1 cellular context compared by ENCODE assay signal in genomic region chr1:21906173-21907078, GRCh38.
TF ChIP-seq lines count a peak whose summit lies in the region.

No MANE protein-coding gene starts in this region.

TF ChIP-seq in K562, 482 proteins besides CTCF, POLR2A, EP300 and RAD21 (continued from another document and continues in another):
- TF ChIP-seq, protein P1, sequence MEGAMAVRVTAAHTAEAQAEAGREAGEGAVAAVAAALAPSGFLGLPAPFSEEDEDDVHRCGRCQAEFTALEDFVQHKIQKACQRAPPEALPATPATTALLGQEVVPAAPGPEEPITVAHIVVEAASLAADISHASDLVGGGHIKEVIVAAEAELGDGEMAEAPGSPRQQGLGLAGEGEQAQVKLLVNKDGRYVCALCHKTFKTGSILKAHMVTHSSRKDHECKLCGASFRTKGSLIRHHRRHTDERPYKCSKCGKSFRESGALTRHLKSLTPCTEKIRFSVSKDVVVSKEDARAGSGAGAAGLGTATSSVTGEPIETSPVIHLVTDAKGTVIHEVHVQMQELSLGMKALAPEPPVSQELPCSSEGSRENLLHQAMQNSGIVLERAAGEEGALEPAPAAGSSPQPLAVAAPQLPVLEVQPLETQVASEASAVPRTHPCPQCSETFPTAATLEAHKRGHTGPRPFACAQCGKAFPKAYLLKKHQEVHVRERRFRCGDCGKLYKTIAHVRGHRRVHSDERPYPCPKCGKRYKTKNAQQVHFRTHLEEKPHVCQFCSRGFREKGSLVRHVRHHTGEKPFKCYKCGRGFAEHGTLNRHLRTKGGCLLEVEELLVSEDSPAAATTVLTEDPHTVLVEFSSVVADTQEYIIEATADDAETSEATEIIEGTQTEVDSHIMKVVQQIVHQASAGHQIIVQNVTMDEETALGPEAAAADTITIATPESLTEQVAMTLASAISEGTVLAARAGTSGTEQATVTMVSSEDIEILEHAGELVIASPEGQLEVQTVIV (CRISPR knock-in tag; IDR thresholded peaks at IDR 0.05; ENCODE audit: borderline replicate concordance): no peak
- no peak; the same call in none of the 2 replicates for TF ChIP-seq MBD2 (IDR thresholded peaks at IDR 0.05; ENCODE audit: borderline replicate concordance, low read depth)
- peak; percentile 40 to 64; a peak in 2 of 4 replicates for TF ChIP-seq TRIM24 (IDR thresholded peaks at IDR 0.05)
- TF ChIP-seq JUNB (CRISPR knock-in tag; conservative IDR thresholded peaks at IDR 0.05): no peak
- peak; percentile 36; the same call in 1 of the 2 replicates for TF ChIP-seq MTA1 (IDR thresholded peaks at IDR 0.05; ENCODE audit: borderline replicate concordance)
- TF ChIP-seq TCF7 (IDR thresholded peaks at IDR 0.05; ENCODE audit: borderline replicate concordance): 0 out of 2 replicates have a peak, but pooled peaks have one; percentile 59
- TF ChIP-seq HNRNPL (IDR thresholded peaks at IDR 0.05; ENCODE audit: low read depth, low read length): no peak
- 0 out of 2 replicates have a peak, but pooled peaks have one; percentile 44 for TF ChIP-seq BCL6 (CRISPR knock-in tag; IDR thresholded peaks at IDR 0.05)
- TF ChIP-seq, protein P2, sequence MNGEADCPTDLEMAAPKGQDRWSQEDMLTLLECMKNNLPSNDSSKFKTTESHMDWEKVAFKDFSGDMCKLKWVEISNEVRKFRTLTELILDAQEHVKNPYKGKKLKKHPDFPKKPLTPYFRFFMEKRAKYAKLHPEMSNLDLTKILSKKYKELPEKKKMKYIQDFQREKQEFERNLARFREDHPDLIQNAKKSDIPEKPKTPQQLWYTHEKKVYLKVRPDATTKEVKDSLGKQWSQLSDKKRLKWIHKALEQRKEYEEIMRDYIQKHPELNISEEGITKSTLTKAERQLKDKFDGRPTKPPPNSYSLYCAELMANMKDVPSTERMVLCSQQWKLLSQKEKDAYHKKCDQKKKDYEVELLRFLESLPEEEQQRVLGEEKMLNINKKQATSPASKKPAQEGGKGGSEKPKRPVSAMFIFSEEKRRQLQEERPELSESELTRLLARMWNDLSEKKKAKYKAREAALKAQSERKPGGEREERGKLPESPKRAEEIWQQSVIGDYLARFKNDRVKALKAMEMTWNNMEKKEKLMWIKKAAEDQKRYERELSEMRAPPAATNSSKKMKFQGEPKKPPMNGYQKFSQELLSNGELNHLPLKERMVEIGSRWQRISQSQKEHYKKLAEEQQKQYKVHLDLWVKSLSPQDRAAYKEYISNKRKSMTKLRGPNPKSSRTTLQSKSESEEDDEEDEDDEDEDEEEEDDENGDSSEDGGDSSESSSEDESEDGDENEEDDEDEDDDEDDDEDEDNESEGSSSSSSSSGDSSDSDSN (IDR thresholded peaks at IDR 0.05; ENCODE audit: borderline replicate concordance in 1 of 2, low read depth in 2 of 2, low read length in 2 of 2): no peak; a peak in 1 of 4 replicates
- no peak for TF ChIP-seq POLR2H (tag; IDR thresholded peaks at IDR 0.05; ENCODE audit: low read depth)
- TF ChIP-seq ZMIZ1 (IDR thresholded peaks at IDR 0.05; ENCODE audit: low read depth in 2 of 2, low read length in 2 of 2): peak in 1 of 2 experiments; percentile 53; a peak in 1 of 4 replicates
- TF ChIP-seq MAZ (CRISPR knock-in tag; conservative IDR thresholded peaks at IDR 0.05 in 1 of 2, IDR thresholded peaks at IDR 0.05 in 1 of 2): peak; percentile 46 to 73; a peak in 1 of 4 replicates
- TF ChIP-seq ZNF561 (CRISPR knock-in tag; conservative IDR thresholded peaks at IDR 0.05): no peak
- no peak for TF ChIP-seq ZNF253 (CRISPR knock-in tag; conservative IDR thresholded peaks at IDR 0.05)
- TF ChIP-seq KDM2B (CRISPR knock-in tag; IDR thresholded peaks at IDR 0.05): peak; percentile 66; the same call in 1 of the 2 replicates
- TF ChIP-seq, protein P3, sequence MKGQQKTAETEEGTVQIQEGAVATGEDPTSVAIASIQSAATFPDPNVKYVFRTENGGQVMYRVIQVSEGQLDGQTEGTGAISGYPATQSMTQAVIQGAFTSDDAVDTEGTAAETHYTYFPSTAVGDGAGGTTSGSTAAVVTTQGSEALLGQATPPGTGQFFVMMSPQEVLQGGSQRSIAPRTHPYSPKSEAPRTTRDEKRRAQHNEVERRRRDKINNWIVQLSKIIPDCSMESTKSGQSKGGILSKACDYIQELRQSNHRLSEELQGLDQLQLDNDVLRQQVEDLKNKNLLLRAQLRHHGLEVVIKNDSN (CRISPR knock-in tag; IDR thresholded peaks at IDR 0.05): peak; percentile 57; the same call in 1 of the 2 replicates
- no peak for TF ChIP-seq SNRNP70 (optimal IDR thresholded peaks at IDR 0.05; ENCODE audit: low read depth, low read length)
- no peak for TF ChIP-seq POLR3G (IDR thresholded peaks at IDR 0.05; ENCODE audit: extremely low read depth, insufficient read length, insufficient replicate concordance)
- TF ChIP-seq, protein P4, sequence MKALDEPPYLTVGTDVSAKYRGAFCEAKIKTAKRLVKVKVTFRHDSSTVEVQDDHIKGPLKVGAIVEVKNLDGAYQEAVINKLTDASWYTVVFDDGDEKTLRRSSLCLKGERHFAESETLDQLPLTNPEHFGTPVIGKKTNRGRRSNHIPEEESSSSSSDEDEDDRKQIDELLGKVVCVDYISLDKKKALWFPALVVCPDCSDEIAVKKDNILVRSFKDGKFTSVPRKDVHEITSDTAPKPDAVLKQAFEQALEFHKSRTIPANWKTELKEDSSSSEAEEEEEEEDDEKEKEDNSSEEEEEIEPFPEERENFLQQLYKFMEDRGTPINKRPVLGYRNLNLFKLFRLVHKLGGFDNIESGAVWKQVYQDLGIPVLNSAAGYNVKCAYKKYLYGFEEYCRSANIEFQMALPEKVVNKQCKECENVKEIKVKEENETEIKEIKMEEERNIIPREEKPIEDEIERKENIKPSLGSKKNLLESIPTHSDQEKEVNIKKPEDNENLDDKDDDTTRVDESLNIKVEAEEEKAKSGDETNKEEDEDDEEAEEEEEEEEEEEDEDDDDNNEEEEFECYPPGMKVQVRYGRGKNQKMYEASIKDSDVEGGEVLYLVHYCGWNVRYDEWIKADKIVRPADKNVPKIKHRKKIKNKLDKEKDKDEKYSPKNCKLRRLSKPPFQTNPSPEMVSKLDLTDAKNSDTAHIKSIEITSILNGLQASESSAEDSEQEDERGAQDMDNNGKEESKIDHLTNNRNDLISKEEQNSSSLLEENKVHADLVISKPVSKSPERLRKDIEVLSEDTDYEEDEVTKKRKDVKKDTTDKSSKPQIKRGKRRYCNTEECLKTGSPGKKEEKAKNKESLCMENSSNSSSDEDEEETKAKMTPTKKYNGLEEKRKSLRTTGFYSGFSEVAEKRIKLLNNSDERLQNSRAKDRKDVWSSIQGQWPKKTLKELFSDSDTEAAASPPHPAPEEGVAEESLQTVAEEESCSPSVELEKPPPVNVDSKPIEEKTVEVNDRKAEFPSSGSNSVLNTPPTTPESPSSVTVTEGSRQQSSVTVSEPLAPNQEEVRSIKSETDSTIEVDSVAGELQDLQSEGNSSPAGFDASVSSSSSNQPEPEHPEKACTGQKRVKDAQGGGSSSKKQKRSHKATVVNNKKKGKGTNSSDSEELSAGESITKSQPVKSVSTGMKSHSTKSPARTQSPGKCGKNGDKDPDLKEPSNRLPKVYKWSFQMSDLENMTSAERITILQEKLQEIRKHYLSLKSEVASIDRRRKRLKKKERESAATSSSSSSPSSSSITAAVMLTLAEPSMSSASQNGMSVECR (CRISPR knock-in tag; IDR thresholded peaks at IDR 0.05): no peak
- peak; percentile 78 for TF ChIP-seq ELF4 (CRISPR knock-in tag; IDR thresholded peaks at IDR 0.05)
- TF ChIP-seq BRCA1 (IDR thresholded peaks at IDR 0.05): no peak
- no peak for TF ChIP-seq BRCA1 (CRISPR knock-in tag; IDR thresholded peaks at IDR 0.05)
- TF ChIP-seq PKNOX1 (IDR thresholded peaks at IDR 0.05): peak; percentile 99
- no peak; the same call in 1 of the 2 replicates for TF ChIP-seq RB1 (IDR thresholded peaks at IDR 0.05; ENCODE audit: low read depth)
- TF ChIP-seq MTF1 (CRISPR knock-in tag; IDR thresholded peaks at IDR 0.05; ENCODE audit: borderline replicate concordance): no peak
- TF ChIP-seq COPS2 (conservative IDR thresholded peaks at IDR 0.05): no peak
- TF ChIP-seq KLF1 (tag; IDR thresholded peaks at IDR 0.05): 0 out of 2 replicates have a peak, but pooled peaks have one; percentile 20
- TF ChIP-seq NFIC (IDR thresholded peaks at IDR 0.05): peak; percentile 61; the same call in 1 of the 2 replicates
- no peak for TF ChIP-seq IRF1 (CRISPR knock-in tag; IDR thresholded peaks at IDR 0.05; ENCODE audit: borderline replicate concordance)
- TF ChIP-seq NR4A1 (CRISPR knock-in tag; IDR thresholded peaks at IDR 0.05): no peak
- TF ChIP-seq NR4A1 (tag; IDR thresholded peaks at IDR 0.05): peak; percentile 76; the same call in 1 of the 2 replicates
- no peak for TF ChIP-seq SIX5 (IDR thresholded peaks at IDR 0.05; ENCODE audit: borderline replicate concordance in 1 of 2, insufficient read depth in 1 of 2, low read depth in 1 of 2, low read length in 2 of 2)
- TF ChIP-seq ZBTB17 (CRISPR knock-in tag; IDR thresholded peaks at IDR 0.05): peak; percentile 55; the same call in 1 of the 2 replicates
- TF ChIP-seq ZNF280A (IDR thresholded peaks at IDR 0.05; ENCODE audit: low read depth, partially characterized antibody): no peak
- no peak for TF ChIP-seq MCM3 (IDR thresholded peaks at IDR 0.05)
- TF ChIP-seq STAT5B (CRISPR knock-in tag; IDR thresholded peaks at IDR 0.05): no peak
- TF ChIP-seq HDAC2 (IDR thresholded peaks at IDR 0.05): peak; percentile 90; the same call in 1 of the 2 replicates
- peak; percentile 89 for TF ChIP-seq GATA2 (CRISPR knock-in tag; IDR thresholded peaks at IDR 0.05)
- TF ChIP-seq SMARCE1 (IDR thresholded peaks at IDR 0.05): peak; percentile 90
- TF ChIP-seq ZBTB7A (IDR thresholded peaks at IDR 0.05; ENCODE audit: borderline replicate concordance, control insufficient read depth, low read depth, low read length): peak; percentile 91; the same call in 1 of the 2 replicates
- TF ChIP-seq THRB (CRISPR knock-in tag; conservative IDR thresholded peaks at IDR 0.05): 0 out of 2 replicates have a peak, but pooled peaks have one; percentile 9
- TF ChIP-seq, protein P5, sequence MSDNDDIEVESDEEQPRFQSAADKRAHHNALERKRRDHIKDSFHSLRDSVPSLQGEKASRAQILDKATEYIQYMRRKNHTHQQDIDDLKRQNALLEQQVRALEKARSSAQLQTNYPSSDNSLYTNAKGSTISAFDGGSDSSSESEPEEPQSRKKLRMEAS (CRISPR knock-in tag; IDR thresholded peaks at IDR 0.05): no peak
